8 cellular contexts compared by ENCODE assay signal in genomic region chr17:2402517-2402916, GRCh38. TPM values are rescaled to one million over a fixed set of nuclear protein-coding genes. Genes with fewer than 3 reads are reported as not detected.
A peak's percentile ranks its signal among the peaks of the same experiment; 100 is the strongest.
DNase-seq lines count a peak whose midpoint lies in the region; ATAC-seq and TF ChIP-seq lines count a peak whose summit lies in the region.

No MANE protein-coding gene starts in this region.

- H3K4me3 ChIP-seq in A673 (ENCODE audit: low read depth, low read length, poor library complexity, severe bottlenecking) (peak overlapping the region; percentile 36), IMR-90 (ENCODE audit: insufficient read depth, low read depth, low read length) (peak overlapping the region; percentile 62), mucosa of stomach (ENCODE audit: low read length) (peak overlapping the region; percentile 20)

- peaks cover 13 to 54% of the 10 kb centered on the region in 2 experiments; a peak in 3 of 4 replicates for H3K79me1 ChIP-seq in IMR-90 (ENCODE audit: low read depth in 1 of 2, low read length in 2 of 2)

- peak overlapping the region; percentile 79 for H3K9ac ChIP-seq in IMR-90 (ENCODE audit: low read depth, low read length)
- peak overlapping the region; percentile 85 for H3K9ac ChIP-seq in mucosa of stomach (ENCODE audit: low read length)

- no peak for TF ChIP-seq RAD21 in IMR-90 (IDR thresholded peaks at IDR 0.05; ENCODE audit: low read length)

- TF ChIP-seq CTCF in A673 (conservative IDR thresholded peaks at IDR 0.05; ENCODE audit: low read depth, low read length) = no peak
- no peak for TF ChIP-seq CTCF in IMR-90 (conservative IDR thresholded peaks at IDR 0.05; ENCODE audit: low read depth, low read length)

- H3K9me3 ChIP-seq in A673 (ENCODE audit: low read depth, low read length, poor library complexity, severe bottlenecking) (no peaks in the 10 kb centered on the region), IMR-90 (ENCODE audit: control insufficient read depth, insufficient read depth, low read length) (no peaks in the 10 kb centered on the region), mucosa of stomach (ENCODE audit: control insufficient read depth, low read length) (no peaks in the 10 kb centered on the region)

- H2BK5ac ChIP-seq in IMR-90 (ENCODE audit: low read depth, low read length, poor library complexity, severe bottlenecking) = peak overlapping the region; percentile 83

- H2AK5ac ChIP-seq in IMR-90 (ENCODE audit: low read depth, low read length) = peak overlapping the region; percentile 92

- CTCF ChIA-PET in A673 (lab: Charles Lee) = interaction anchor here (1.6 to 1.7 kb wide), 2 partner anchors 14 to 20 kb away, joined by 6 to 8 read pairs; no protein-coding TSS in a partner anchor
- CTCF ChIA-PET in IMR-90 (lab: Yijun Ruan, JAX) = no interaction called here

- H3K9me1 ChIP-seq in IMR-90 (ENCODE audit: insufficient read depth, low read length) = peaks cover 40% of the 10 kb centered on the region

- ATAC-seq in IMR-90 (ENCODE audit: low read depth) = no peak
- ATAC-seq in GM19035 (IDR thresholded peaks at IDR 0.05; ENCODE audit: unreplicated experiment) = no peak
- no peak for ATAC-seq in HG02852 (IDR thresholded peaks at IDR 0.05; ENCODE audit: unreplicated experiment)

- H3K14ac ChIP-seq in IMR-90 (replicated peaks; ENCODE audit: low read depth, low read length) = peak overlapping the region; percentile 93

- BruUV-seq in A673 (replicated peaks; lab: Mats Ljungman, UMichigan) (no TSS peak), IMR-90 (replicated peaks; lab: Mats Ljungman, UMichigan) (no TSS peak)

- no CpG with 5 or more reads among the region's 15 CpGs for whole genome bisulfite sequencing in IMR-90 (ENCODE audit: extremely low coverage in 2 of 2, insufficient read length in 1 of 2), 2 experiments

- H4K8ac ChIP-seq in IMR-90 (ENCODE audit: low read depth in 2 of 2, low read length in 2 of 2) = peak overlapping the region; percentile 60 to 82; a peak in 3 of 4 replicates

- H2AK9ac ChIP-seq in IMR-90 (replicated peaks; ENCODE audit: low read depth, low read length, poor library complexity) = peak overlapping the region; percentile 95

- in situ Hi-C loops in IMR-90 (cut with MboI; ENCODE audit: low sequenced_read_pairs) = no loop called here

- peak overlapping the region; percentile 86 for H2AFZ ChIP-seq in IMR-90 (replicated peaks; ENCODE audit: low read length, poor library complexity)

- H4K20me1 ChIP-seq in IMR-90 (ENCODE audit: insufficient read depth, low read length) = peaks cover 15% of the 10 kb centered on the region; the same call in 1 of the 2 replicates

- peaks cover 70% of the 10 kb centered on the region for H3K4me1 ChIP-seq in A673 (ENCODE audit: insufficient read depth, low read length, poor library complexity, severe bottlenecking)
- peaks cover 43% of the 10 kb centered on the region for H3K4me1 ChIP-seq in IMR-90 (ENCODE audit: control insufficient read depth, insufficient read depth, low read length)
- H3K4me1 ChIP-seq in mucosa of stomach (ENCODE audit: control insufficient read depth, insufficient read depth, low read length) = peaks cover 71% of the 10 kb centered on the region

- H3K4ac ChIP-seq in IMR-90 (ENCODE audit: low read depth, low read length) = peak overlapping the region; percentile 78

- dilution Hi-C loops in IMR-90 (cut with HindIII; ENCODE audit: low sequenced_read_pairs, unreplicated experiment) = no loop called here

- peak overlapping the region; percentile 67 for H4K91ac ChIP-seq in IMR-90 (ENCODE audit: insufficient read depth, low read depth, low read length)

- POLR2A ChIA-PET in A673 (lab: Charles Lee; ENCODE audit: low non-redundant PET) = interaction anchor here (0.6 kb wide), 1 partner anchor 352 kb away, joined by 3 read pairs; no protein-coding TSS in a partner anchor
- POLR2A ChIA-PET in IMR-90 (lab: Charles Lee; ENCODE audit: unreplicated experiment) = interaction anchor here (0.5 to 0.6 kb wide), 3 partner anchors 9 to 193 kb away, joined by 4 to 9 read pairs (median 4); no protein-coding TSS in a partner anchor

- intact Hi-C loops in A673 (cut with micrococcal nuclease; ENCODE audit: unreplicated experiment) = no loop called here
- intact Hi-C loops in IMR-90 (cut with micrococcal nuclease) = no loop called here

- DNase-seq in A673 (ENCODE audit: low spot score) = no peak
- DNase-seq in IMR-90 = no peak
- peak in 1 of 61 donors; percentile 27 for DNase-seq in caudate nucleus (lab: John Stamatoyannopoulos, UW)
- no peak for DNase-seq in NCI-H226
- no peak for DNase-seq in A172 (ENCODE audit: low spot score)

- H3K27ac ChIP-seq in A673 (ENCODE audit: low read depth, low read length, poor library complexity, severe bottlenecking) (peak overlapping the region; percentile 75), IMR-90 (ENCODE audit: insufficient read depth, low read length) (peak overlapping the region; percentile 85), caudate nucleus (ENCODE audit: low read depth, low read length) (peak overlapping the region; percentile 90)

- H4K5ac ChIP-seq in IMR-90 (ENCODE audit: low read depth, low read length) = peak overlapping the region; percentile 90; the same call in 1 of the 2 replicates

- H3K18ac ChIP-seq in IMR-90 (ENCODE audit: low read depth, low read length) = no peak overlapping the region; the same call in 1 of the 2 replicates

- peak overlapping the region; percentile 84 for H3K23ac ChIP-seq in IMR-90 (ENCODE audit: low read depth, low read length)

- no peak for TF ChIP-seq POLR2A in IMR-90 (IDR thresholded peaks at IDR 0.05; ENCODE audit: low read depth, low read length)

- H2BK20ac ChIP-seq in IMR-90 (ENCODE audit: low read depth, low read length) = no peak overlapping the region

- no peaks in the 10 kb centered on the region for H3K27me3 ChIP-seq in A673 (replicated peaks; ENCODE audit: insufficient read depth, low read depth, low read length, poor library complexity)
- H3K27me3 ChIP-seq in IMR-90 (ENCODE audit: control insufficient read depth, insufficient read depth, low read length) = no peaks in the 10 kb centered on the region
- no peaks in the 10 kb centered on the region for H3K27me3 ChIP-seq in mucosa of stomach (ENCODE audit: control insufficient read depth, insufficient read depth, low read length)

- H3K56ac ChIP-seq in IMR-90 (ENCODE audit: extremely low read depth, insufficient read depth, low read length) = no peak overlapping the region

- H3K36me3 ChIP-seq in A673 (ENCODE audit: insufficient read depth, low read length, poor library complexity, severe bottlenecking) (no peaks in the 10 kb centered on the region), IMR-90 (ENCODE audit: control insufficient read depth, insufficient read depth, low read length) (no peaks in the 10 kb centered on the region), mucosa of stomach (ENCODE audit: control insufficient read depth, insufficient read depth, low read length) (no peaks in the 10 kb centered on the region)

- H2BK120ac ChIP-seq in IMR-90 (ENCODE audit: low read depth, low read length) = 0 out of 2 replicates have a peak overlapping the region, but pooled peaks have one; percentile 35

- peak overlapping the region; percentile 93 for H3K4me2 ChIP-seq in IMR-90 (ENCODE audit: low read depth, low read length)

- H2BK15ac ChIP-seq in IMR-90 (ENCODE audit: low read depth, low read length) = peak overlapping the region; percentile 28; the same call in 1 of the 3 replicates

TF ChIP-seq in IMR-90, 13 proteins besides CTCF, POLR2A, EP300 and RAD21:
- TF ChIP-seq NFE2L2 (IDR thresholded peaks at IDR 0.05; ENCODE audit: low read depth, low read length) (no peak), BHLHE40 (IDR thresholded peaks at IDR 0.05; ENCODE audit: low read depth, low read length) (no peak), CEBPB (IDR thresholded peaks at IDR 0.05; ENCODE audit: low read depth, low read length) (no peak), RCOR1 (IDR thresholded peaks at IDR 0.05; ENCODE audit: insufficient replicate concordance, low read length) (no peak), RFX5 (IDR thresholded peaks at IDR 0.05; ENCODE audit: low read depth, low read length) (no peak), ELK1 (IDR thresholded peaks at IDR 0.05; ENCODE audit: borderline replicate concordance, low read depth, low read length) (no peak), CHD1 (IDR thresholded peaks at IDR 0.05; ENCODE audit: low read depth, low read length) (no peak), MAFK (IDR thresholded peaks at IDR 0.05; ENCODE audit: low read depth, low read length) (no peak), USF2 (IDR thresholded peaks at IDR 0.05; ENCODE audit: low read depth, low read length) (no peak), MAZ (IDR thresholded peaks at IDR 0.05; ENCODE audit: borderline replicate concordance, low read depth, low read length) (no peak), FOS (IDR thresholded peaks at IDR 0.05; ENCODE audit: low read depth, low read length) (no peak), MXI1 (IDR thresholded peaks at IDR 0.05; ENCODE audit: borderline replicate concordance, low read depth, low read length) (no peak), SMC3 (IDR thresholded peaks at IDR 0.05; ENCODE audit: low read depth, low read length) (no peak)

RNA-seq across cellular contexts. Expression of gene MNT, which starts 1.7 kb away (rescaled TPM):
- total RNA-seq in A673 (2021) (32.1 and 33.4 TPM in 2 replicates), IMR-90 (2012; rRNA removed) (1.4 and 1.9 TPM in 2 replicates)
- 8.3 and 9.4 TPM in 2 replicates for polyA plus RNA-seq in IMR-90 (2012; rRNA removed)
- polyA plus RNA-seq in IMR-90 (2012; cell fraction: cytosol; rRNA removed) = 7.6 and 9.5 TPM in 2 replicates
- polyA plus RNA-seq in IMR-90 (2012; cell fraction: nucleus; rRNA removed; ENCODE audit: low replicate concordance) = 48.6 and 60.0 TPM in 2 replicates
- total RNA-seq in A172 (2014; rRNA removed; shearing (Covaris generic)) = 4.3 and 9.1 TPM in 2 replicates
